ENCODE assay signal across 7 cellular contexts in the genomic region with DNA sequence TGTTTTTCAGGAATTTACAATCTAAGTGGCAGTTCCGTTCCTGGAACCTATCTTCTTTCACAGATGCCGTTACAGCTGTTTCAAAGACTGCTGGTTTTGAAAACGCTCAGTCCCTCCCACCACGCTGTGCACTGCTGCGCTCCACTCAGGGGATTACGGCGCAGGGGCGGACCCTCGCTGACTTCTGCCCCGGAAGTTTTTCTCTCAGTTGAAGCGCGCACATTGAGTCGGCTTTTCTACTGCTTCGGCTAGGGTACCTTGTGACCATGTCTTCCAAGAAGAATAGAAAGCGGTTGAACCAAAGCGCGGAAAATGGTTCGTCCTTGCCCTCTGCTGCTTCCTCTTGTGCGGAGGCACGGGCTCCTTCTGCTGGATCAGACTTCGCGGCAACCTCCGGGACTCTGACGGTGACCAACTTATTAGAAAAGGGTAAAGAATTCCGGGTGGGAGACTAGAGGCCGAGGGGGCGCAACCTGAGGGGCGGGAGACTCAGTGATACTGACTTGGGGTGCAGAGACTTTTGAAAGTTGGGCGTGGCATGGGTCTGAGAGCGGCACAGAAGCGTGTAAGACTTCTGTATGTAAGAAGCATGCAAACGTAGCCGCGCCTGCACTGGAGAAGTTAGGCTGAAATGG. TPM values are rescaled to one million over a fixed set of nuclear protein-coding genes. Genes with fewer than 3 reads are reported as not detected.
DNase-seq lines count a peak whose midpoint lies in the region; ATAC-seq, FAIRE-seq and TF ChIP-seq lines count a peak whose summit lies in the region.

No MANE protein-coding gene starts in this region.

- H3K4me3 ChIP-seq in iPS DF 6.9 (ENCODE audit: low read length) = peak overlapping the region; percentile 60
- peak overlapping the region; percentile 88 for H3K4me3 ChIP-seq in skeletal muscle satellite cell (ENCODE audit: low read length)

- H3K27me3 ChIP-seq in iPS DF 6.9 (ENCODE audit: control insufficient read depth, insufficient read depth, low read length) (no peaks in the 10 kb centered on the region), skeletal muscle satellite cell (ENCODE audit: control insufficient read depth, insufficient read depth, low read length) (no peaks in the 10 kb centered on the region)

- no peaks in the 10 kb centered on the region for H3K9me3 ChIP-seq in iPS DF 6.9 (ENCODE audit: control insufficient read depth, insufficient read depth, low read length)
- H3K9me3 ChIP-seq in skeletal muscle satellite cell (replicated peaks; ENCODE audit: low read length) = no peaks in the 10 kb centered on the region

- peak overlapping the region; percentile 97 for H3K4me2 ChIP-seq in skeletal muscle satellite cell (ENCODE audit: low read length)

- H3K27me3 Mint-ChIP-seq in brain = peaks cover 4% of the 10 kb centered on the region

- no peaks in the 10 kb centered on the region for H3K36me3 ChIP-seq in iPS DF 6.9 (ENCODE audit: control insufficient read depth, insufficient read depth, low read length)
- H3K36me3 ChIP-seq in skeletal muscle satellite cell (ENCODE audit: insufficient read depth, low read length) = no peaks in the 10 kb centered on the region

- H3K36me3 Mint-ChIP-seq in brain = no peaks in the 10 kb centered on the region

- H3K27ac ChIP-seq in iPS DF 6.9 (ENCODE audit: low read length) = no peak overlapping the region

- H3K4me1 ChIP-seq in iPS DF 6.9 (ENCODE audit: control insufficient read depth, insufficient read depth, low read length) (no peaks in the 10 kb centered on the region), skeletal muscle satellite cell (ENCODE audit: control insufficient read depth, insufficient read depth, low read length) (peaks cover 8% of the 10 kb centered on the region)

- TF ChIP-seq CTCF in brain (conservative IDR thresholded peaks at IDR 0.05) = no peak

- no CpG with 5 or more reads among the region's 34 CpGs for WGBS in iPS DF 6.9 (ENCODE audit: insufficient coverage, insufficient read length)

- peak overlapping the region in 4 of 5 experiments; percentile 89 to 97 (median 96) for H3K27ac Mint-ChIP-seq in brain

- peak overlapping the region; percentile 86 for H3K9ac ChIP-seq in skeletal muscle satellite cell (ENCODE audit: low read depth, low read length)

- peak; percentile 34 for FAIRE-seq in TTC549 (lab: Jason Lieb, UNC)

- DNase-seq in NCI-H2081 treated with DMSO at 0.1 percent for 48 hours (lab: John Stamatoyannopoulos, UW) (peak; percentile 34), iPS DF 6.9 (ENCODE audit: low read depth, low spot score) (peak; percentile 55)

- H3K4me1 Mint-ChIP-seq in brain = peaks cover 16% of the 10 kb centered on the region

- H3K9me3 Mint-ChIP-seq in brain = no peaks in the 10 kb centered on the region

- H3K4me3 Mint-ChIP-seq in brain = peak overlapping the region in 2 of 5 experiments; percentile 99 to 100

- ATAC-seq in GM18519 (IDR thresholded peaks at IDR 0.05; ENCODE audit: low FRiP score, unreplicated experiment) (peak; percentile 89), HG03039 (IDR thresholded peaks at IDR 0.05; ENCODE audit: unreplicated experiment) (peak; percentile 96)

RNA-seq across cellular contexts. Expression of gene NUDT6, which starts 0.6 kb away (rescaled TPM):
- 2.8 TPM for polyA plus RNA-seq in brain (ENCODE audit: insufficient read depth, low read depth, low replicate concordance)
- 9.2 and 12.7 TPM in 2 replicates for total RNA-seq in skeletal muscle satellite cell (2012; rRNA removed)
